1 cellular context compared by ENCODE assay signal in the genomic region with DNA sequence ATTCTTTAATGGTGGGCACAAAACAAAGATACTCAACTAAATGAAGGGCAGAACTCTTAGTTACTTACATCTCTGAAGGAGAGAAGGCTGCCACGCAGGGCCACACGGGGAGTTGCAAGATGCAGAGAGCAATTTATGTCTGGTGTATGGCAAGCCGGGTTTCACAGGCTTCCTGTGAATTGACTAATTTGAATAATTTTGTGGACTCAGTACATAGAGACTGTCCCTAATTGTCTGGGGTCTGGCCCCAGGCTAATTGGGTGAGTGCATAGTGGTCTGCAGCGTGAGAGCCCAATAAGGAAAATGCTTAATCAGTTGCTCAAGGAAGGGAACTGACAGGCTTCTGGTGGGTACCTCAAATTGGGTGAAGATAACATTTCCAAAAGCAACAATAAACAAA.
TF ChIP-seq lines count a peak whose summit lies in the region.

No MANE protein-coding gene starts in this region.

TF ChIP-seq in GM23338, 12 proteins besides CTCF, POLR2A, EP300 and RAD21:
- TF ChIP-seq ETS1 (IDR thresholded peaks at IDR 0.05) (no peak), ZNF114 (CRISPR knock-in tag; IDR thresholded peaks at IDR 0.05) (no peak), EZH2phosphoT487 (IDR thresholded peaks at IDR 0.05; ENCODE audit: unreplicated experiment) (no peak), ZNF331 (CRISPR knock-in tag; IDR thresholded peaks at IDR 0.05; ENCODE audit: low read depth) (no peak)
